ENCODE assay signal across 11 cellular contexts in genomic region chr2:126644630-126645191, GRCh38. TPM values are rescaled to one million over a fixed set of nuclear protein-coding genes. Genes with fewer than 3 reads are reported as not detected.
DNase-seq lines count a peak whose midpoint lies in the region; ATAC-seq and TF ChIP-seq lines count a peak whose summit lies in the region.
"Had no signal": no experiment of that assay in that cellular context is flagged by ENCODE, and none has a peak within 500 bp of the region (broad histone marks: within the 10 kb centered on the region; RNA-seq: fewer than 3 reads in every experiment).

No MANE protein-coding gene starts in this region.

- no peaks in the 10 kb centered on the region for H3K79me1 ChIP-seq in mesenchymal stem cell (replicated peaks; ENCODE audit: low read length, poor library complexity, severe bottlenecking)

- H2BK12ac ChIP-seq in mesenchymal stem cell (ENCODE audit: low read length in 2 of 2): no peak overlapping the region

- no peak for TF ChIP-seq CTCF in lung (IDR thresholded peaks at IDR 0.05; ENCODE audit: control extremely low read depth, extremely low read depth)
- TF ChIP-seq CTCF in psoas muscle (IDR thresholded peaks at IDR 0.05): no peak
- TF ChIP-seq CTCF in testis (IDR thresholded peaks at IDR 0.05): no peak

- H3K23ac ChIP-seq in mesenchymal stem cell (ENCODE audit: low read length in 2 of 2): no peak overlapping the region

- TF ChIP-seq POLR2A in testis (IDR thresholded peaks at IDR 0.05): no peak

- H3K4me1 ChIP-seq in lung (ENCODE audit: control insufficient read depth in 2 of 2, insufficient read depth in 2 of 2, low read length in 2 of 2): peaks cover 0 to 2% of the 10 kb centered on the region in 2 donors
- H3K4me1 ChIP-seq in psoas muscle: no peaks in the 10 kb centered on the region
- no peaks in the 10 kb centered on the region for H3K4me1 ChIP-seq in mesenchymal stem cell (ENCODE audit: control insufficient read depth, insufficient read depth, low read depth, low read length)
- no peaks in the 10 kb centered on the region for H3K4me1 ChIP-seq in testis
- H3K4me1 ChIP-seq: foreskin keratinocyte had no signal

- no peak overlapping the region for H3K18ac ChIP-seq in mesenchymal stem cell (ENCODE audit: low read depth in 1 of 2, low read length in 2 of 2)

- H3K27ac ChIP-seq in lung (ENCODE audit: low read depth in 1 of 2, low read length in 1 of 2) (no peak overlapping the region), psoas muscle (no peak overlapping the region), mesenchymal stem cell (ENCODE audit: low read length, poor library complexity, severe bottlenecking) (no peak overlapping the region), testis (no peak overlapping the region)
- H3K27ac ChIP-seq: foreskin keratinocyte had no signal

- ATAC-seq in GM18867 (IDR thresholded peaks at IDR 0.05; ENCODE audit: unreplicated experiment): peak; percentile 87
- peak; percentile 69 for ATAC-seq in HG02571 (IDR thresholded peaks at IDR 0.05; ENCODE audit: unreplicated experiment)
- peak; percentile 93 for ATAC-seq in HG03571 (IDR thresholded peaks at IDR 0.05; ENCODE audit: unreplicated experiment)
- peak; percentile 47 for ATAC-seq in lung (ENCODE audit: insufficient read depth, low FRiP score)
- ATAC-seq in psoas muscle: no peak
- ATAC-seq: foreskin keratinocyte, SK-N-SH treated with all-trans-retinoic acid at 6 μM for 48 hours had no signal

- H3K4ac ChIP-seq in mesenchymal stem cell (ENCODE audit: low read depth in 1 of 2, low read length in 2 of 2): no peak overlapping the region

- H2BK120ac ChIP-seq in mesenchymal stem cell (ENCODE audit: low read depth, low read length): no peak overlapping the region

- intact Hi-C loops in psoas muscle (cut with DNase I) (loop anchor here (5.0 to 10.0 kb wide), 3 partner anchors 130 to 328 kb away; no protein-coding TSS in a partner anchor), testis (cut with DNase I; ENCODE audit: low total_unique reads) (no loop called here)

- no peak overlapping the region for H3K9ac ChIP-seq in mesenchymal stem cell (ENCODE audit: low read length)

- no peak overlapping the region for H4K91ac ChIP-seq in mesenchymal stem cell (ENCODE audit: low read length)

- H2BK5ac ChIP-seq in mesenchymal stem cell (ENCODE audit: low read depth, low read length, poor library complexity, severe bottlenecking): no peak overlapping the region

- 19 to 43% methylated on average over 2 of the region's 2 CpGs for WGBS in lung, 2 donors
- 41 to 54% (median 45%) methylated on average over 2 of the region's 2 CpGs for WGBS in psoas muscle, 3 donors
- 77% methylated on average over 2 of the region's 2 CpGs for WGBS in mesenchymal stem cell
- 51 to 60% methylated on average over 2 of the region's 2 CpGs for WGBS in testis, 2 donors

- H3K9me3 ChIP-seq in lung (ENCODE audit: control insufficient read depth in 2 of 2, insufficient read depth in 1 of 2, low read length in 1 of 2): peaks cover 0 to 2% of the 10 kb centered on the region in 2 donors
- H3K9me3 ChIP-seq in psoas muscle: no peaks in the 10 kb centered on the region
- H3K9me3 ChIP-seq in mesenchymal stem cell (ENCODE audit: control insufficient read depth, low read length): no peaks in the 10 kb centered on the region
- H3K9me3 ChIP-seq in testis: no peaks in the 10 kb centered on the region
- H3K9me3 ChIP-seq: MG63 had no signal

- H3K4me2 ChIP-seq in mesenchymal stem cell (ENCODE audit: low read length, poor library complexity, severe bottlenecking): no peak overlapping the region

- no peak overlapping the region for H3K14ac ChIP-seq in mesenchymal stem cell (ENCODE audit: low read length in 2 of 2)

- H3K27me3 ChIP-seq in lung (ENCODE audit: control insufficient read depth, insufficient read depth) (no peaks in the 10 kb centered on the region), psoas muscle (ENCODE audit: insufficient read depth in 3 of 3, low read length in 2 of 3) (no peaks in the 10 kb centered on the region), mesenchymal stem cell (ENCODE audit: control insufficient read depth in 1 of 2, insufficient read depth in 1 of 2, low read length in 2 of 2) (peaks cover 0 to 16% of the 10 kb centered on the region in 2 experiments), testis (no peaks in the 10 kb centered on the region)
- H3K27me3 ChIP-seq: foreskin keratinocyte, MG63 had no signal

- no peaks in the 10 kb centered on the region for H3K36me3 ChIP-seq in lung (ENCODE audit: control insufficient read depth in 2 of 2, insufficient read depth in 2 of 2, low read length in 2 of 2)
- H3K36me3 ChIP-seq in psoas muscle (ENCODE audit: insufficient read depth in 1 of 2, low read depth in 1 of 2): no peaks in the 10 kb centered on the region
- H3K36me3 ChIP-seq in mesenchymal stem cell (ENCODE audit: control insufficient read depth in 1 of 2, insufficient read depth in 2 of 2, low read depth in 1 of 2, low read length in 2 of 2): no peaks in the 10 kb centered on the region
- H3K36me3 ChIP-seq in testis (ENCODE audit: low read depth, missing control alignments): no peaks in the 10 kb centered on the region
- H3K36me3 ChIP-seq: MG63 had no signal

- no peak overlapping the region for H3K4me3 ChIP-seq in lung
- H3K4me3 ChIP-seq in psoas muscle: no peak overlapping the region
- no peak overlapping the region for H3K4me3 ChIP-seq in mesenchymal stem cell (ENCODE audit: insufficient read depth in 1 of 2, low read depth in 1 of 2, low read length in 2 of 2)
- no peak overlapping the region for H3K4me3 ChIP-seq in testis
- H3K4me3 ChIP-seq: MG63 had no signal

- H2AFZ ChIP-seq in mesenchymal stem cell (ENCODE audit: low read depth, low read length): no peak overlapping the region

- H4K8ac ChIP-seq in mesenchymal stem cell (ENCODE audit: low read length): no peak overlapping the region

- no peak overlapping the region for H2BK15ac ChIP-seq in mesenchymal stem cell (ENCODE audit: low read depth, poor library complexity, severe bottlenecking)

- DNase-seq in lung (ENCODE audit: low spot score) (peak; percentile 28), psoas muscle (no peak), mesenchymal stem cell (no peak), HT-29 (ENCODE audit: low spot score) (no peak), testis (no peak)
- DNase-seq: foreskin keratinocyte, MG63 had no signal

- no peak overlapping the region for H2AK5ac ChIP-seq in mesenchymal stem cell (ENCODE audit: low read length, severe bottlenecking)

RNA-seq across cellular contexts. Expression of gene GYPC, which starts 11.2 kb away (rescaled TPM):
- total RNA-seq in lung (10 to 100 TPM; 61.4 to 93.6 TPM), psoas muscle (10 to 100 TPM; 53.4 to 92.7 (median 63.3) TPM), testis (10 to 100 TPM in 1 of 2 donors, 1 to 10 TPM in 1; 9.9 to 15.5 TPM)
- polyA plus RNA-seq in lung (100 to 1,000 TPM; 132 to 170 TPM), psoas muscle (100 to 1,000 TPM in 2 of 3 donors, 10 to 100 TPM in 1; 93.2 to 144 (median 114) TPM), testis (ENCODE audit: insufficient read depth, low read depth, low replicate concordance) (40.2 TPM)
- 199 TPM for polyA plus RNA-seq in mesenchymal stem cell (2013, experiment 1 of 2)
- 195 TPM for polyA plus RNA-seq in mesenchymal stem cell (2013, experiment 2 of 2)
- not detected in 2 replicates for total RNA-seq in HT-29 (2014; rRNA removed; shearing (Covaris generic))
- total RNA-seq: foreskin keratinocyte had no signal

Comparison
In these comparisons a context has a peak if more than half of its experiments do, and no peak if none do; other contexts are left out.
1. ATAC-seq: peak in GM18867 (single experiment), HG02571 (single experiment), HG03571 (single experiment) and lung (single experiment); none in psoas muscle (0 of 4).
2. RNA of gene GYPC, which starts 11.2 kb away (total RNA-seq): 61.4 to 93.6 TPM in lung, 53.4 to 92.7 TPM in psoas muscle and 9.9 to 15.5 TPM in testis; not detected in HT-29; every median in the first group is over 10 times any median in the second.